In the genomic region with DNA sequence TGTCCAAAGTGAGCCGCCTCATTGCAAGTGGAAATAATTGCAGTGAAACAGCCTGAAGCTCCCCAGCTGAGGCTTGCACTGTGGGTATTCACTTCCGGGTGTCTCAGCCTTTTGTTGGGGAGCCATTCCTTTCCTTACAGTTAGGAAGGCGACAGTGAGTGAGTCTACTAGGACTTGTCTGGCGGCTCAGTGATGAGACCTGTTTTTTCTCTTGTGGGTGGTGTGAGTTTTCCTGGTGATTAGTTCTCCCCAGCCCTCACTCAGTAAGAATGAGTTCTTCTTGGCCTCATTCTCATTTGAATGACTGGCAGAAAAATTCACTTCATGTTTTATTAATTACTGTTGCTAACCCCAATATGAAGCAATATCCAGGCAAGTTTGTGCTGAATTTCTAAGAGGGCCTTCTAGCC, we compare ENCODE assay signal across 8 cellular contexts. TPM values are rescaled to one million over a fixed set of nuclear protein-coding genes. Genes with fewer than 3 reads are reported as not detected.
DNase-seq lines count a peak whose midpoint lies in the region; ATAC-seq and TF ChIP-seq lines count a peak whose summit lies in the region.

No MANE protein-coding gene starts in this region.

- H3K27me3 Mint-ChIP-seq in CD14-positive monocyte (ENCODE audit: low read depth in 3 of 3) = no peaks in the 10 kb centered on the region
- H3K27me3 Mint-ChIP-seq in activated naive CD8-positive, alpha-beta T cell treated with anti-CD3 and anti-CD28 coated beads, Interleukin-2, amount 10 ng/mL, durations not matched to agents 7 days and 5 days = no peaks in the 10 kb centered on the region

- ATAC-seq in activated naive CD8-positive, alpha-beta T cell treated with anti-CD3 and anti-CD28 coated beads, Interleukin-2, amount 10 ng/mL, durations not matched to agents 7 days and 5 days (ENCODE audit: low read depth) = no peak
- ATAC-seq in GM21786 (IDR thresholded peaks at IDR 0.05; ENCODE audit: unreplicated experiment) = no peak

- H3K4me1 Mint-ChIP-seq in CD14-positive monocyte = peaks cover 41% of the 10 kb centered on the region
- peaks cover 19% of the 10 kb centered on the region for H3K4me1 Mint-ChIP-seq in activated naive CD8-positive, alpha-beta T cell treated with anti-CD3 and anti-CD28 coated beads, Interleukin-2, amount 10 ng/mL, durations not matched to agents 7 days and 5 days

- 33 to 52% methylated on average over 1 to 2 of the region's 4 CpGs for WGBS in mesodermal cell (ENCODE audit: insufficient coverage in 2 of 2), 2 experiments

- TF ChIP-seq CTCF in CD14-positive monocyte (IDR thresholded peaks at IDR 0.05) = no peak

- peak overlapping the region; percentile 86 for H3K4me3 ChIP-seq in mesodermal cell (ENCODE audit: extremely low read depth, insufficient read depth, low read length, poor library complexity, severe bottlenecking)

- H3K9me3 Mint-ChIP-seq in CD14-positive monocyte = no peaks in the 10 kb centered on the region
- no peaks in the 10 kb centered on the region for H3K9me3 Mint-ChIP-seq in activated naive CD8-positive, alpha-beta T cell treated with anti-CD3 and anti-CD28 coated beads, Interleukin-2, amount 10 ng/mL, durations not matched to agents 7 days and 5 days

- H3K4me1 ChIP-seq in mesodermal cell (ENCODE audit: control insufficient read depth, insufficient read depth, low read length, poor library complexity, severe bottlenecking) = no peaks in the 10 kb centered on the region

- H3K27ac Mint-ChIP-seq in CD14-positive monocyte = peak overlapping the region; percentile 94 to 97 (median 95)
- peak overlapping the region; percentile 73 for H3K27ac Mint-ChIP-seq in activated naive CD8-positive, alpha-beta T cell treated with anti-CD3 and anti-CD28 coated beads, Interleukin-2, amount 10 ng/mL, durations not matched to agents 7 days and 5 days

- intact Hi-C loops in CD14-positive monocyte (cut with micrococcal nuclease) = loop anchor here in 1 of 2 donors (2.0 to 5.0 kb wide), 2 partner anchors 14 to 96 kb away; a partner anchor contains a TSS

- DNase-seq in CD14-positive monocyte (ENCODE audit: low spot score) = no peak
- DNase-seq in LHCN-M2 (ENCODE audit: low read depth) = peak; percentile 30
- no peak for DNase-seq in activated naive CD8-positive, alpha-beta T cell treated with anti-CD3 and anti-CD28 coated beads, Interleukin-2, amount 10 ng/mL, durations not matched to agents 7 days and 5 days
- no peak for DNase-seq in DMS114 treated with DMSO at 0.1 percent for 48 hours (lab: John Stamatoyannopoulos, UW; ENCODE audit: unreplicated experiment)
- DNase-seq in iPS-NIHi11 (ENCODE audit: low spot score) = no peak
- no peak for DNase-seq in ecto neural progenitor cell (ENCODE audit: low spot score)

- H3K27ac ChIP-seq in mesodermal cell (ENCODE audit: low read depth, low read length, severe bottlenecking) = peak overlapping the region; percentile 91

- H3K36me3 Mint-ChIP-seq in CD14-positive monocyte = peaks cover 38 to 47% of the 10 kb centered on the region in 2 donors
- H3K36me3 Mint-ChIP-seq in activated naive CD8-positive, alpha-beta T cell treated with anti-CD3 and anti-CD28 coated beads, Interleukin-2, amount 10 ng/mL, durations not matched to agents 7 days and 5 days = peaks cover 31% of the 10 kb centered on the region

- H3K4me3 Mint-ChIP-seq in CD14-positive monocyte = peak overlapping the region; percentile 68 to 78
- H3K4me3 Mint-ChIP-seq in activated naive CD8-positive, alpha-beta T cell treated with anti-CD3 and anti-CD28 coated beads, Interleukin-2, amount 10 ng/mL, durations not matched to agents 7 days and 5 days = peak overlapping the region; percentile 87

- no peaks in the 10 kb centered on the region for H3K9me3 ChIP-seq in mesodermal cell (ENCODE audit: control insufficient read depth, low read length)

- POLR2A ChIA-PET in activated naive CD8-positive, alpha-beta T cell treated with anti-CD3 and anti-CD28 coated beads, Interleukin-2, amount 10 ng/mL, durations not matched to agents 7 days and 5 days (lab: Charles Lee) = interaction anchor here (1.5 to 2.5 kb wide), 2 partner anchors 10 to 14 kb away, joined by 14 to 18 read pairs; no protein-coding TSS in a partner anchor

- H3K36me3 ChIP-seq in mesodermal cell (ENCODE audit: control insufficient read depth, insufficient read depth, low read length) = peaks cover 52% of the 10 kb centered on the region

RNA-seq across cellular contexts. Expression of a gene that starts 2.6 kb away (rescaled TPM):
- polyA plus RNA-seq in CD14-positive monocyte = 100 to 1,000 TPM; 498 to 749 TPM
- total RNA-seq in LHCN-M2 (2014; rRNA removed) = 1,289 and 1,520 TPM in 2 replicates
- polyA plus RNA-seq in LHCN-M2 (2012) = 840 TPM
- 100 to 1,000 TPM; 288 to 298 TPM for total RNA-seq in activated naive CD8-positive, alpha-beta T cell treated with anti-CD3 and anti-CD28 coated beads, Interleukin-2, amount 10 ng/mL, durations not matched to agents 7 days and 5 days
- 684 TPM for polyA plus RNA-seq in mesodermal cell (2013, experiment 1 of 2)
- polyA plus RNA-seq in mesodermal cell (2013, experiment 2 of 2) = 616 TPM

RNA-seq across cellular contexts. Expression of a gene that starts 17.2 kb away (rescaled TPM):
- polyA plus RNA-seq in CD14-positive monocyte = 10 to 100 TPM; 55.8 to 60.6 TPM
- total RNA-seq in LHCN-M2 (2014; rRNA removed) = 34.4 and 38.3 TPM in 2 replicates
- 42.0 TPM for polyA plus RNA-seq in LHCN-M2 (2012)
- total RNA-seq in activated naive CD8-positive, alpha-beta T cell treated with anti-CD3 and anti-CD28 coated beads, Interleukin-2, amount 10 ng/mL, durations not matched to agents 7 days and 5 days = 10 to 100 TPM; 46.5 to 47.9 TPM
- 47.6 TPM for polyA plus RNA-seq in mesodermal cell (2013, experiment 1 of 2)
- polyA plus RNA-seq in mesodermal cell (2013, experiment 2 of 2) = 48.9 TPM

RNA-seq across cellular contexts. Expression of a gene that starts 17.4 kb away (rescaled TPM):
- polyA plus RNA-seq in CD14-positive monocyte = 10 to 100 TPM; 24.1 to 26.4 TPM
- total RNA-seq in LHCN-M2 (2014; rRNA removed) = 77.3 and 86.1 TPM in 2 replicates
- 59.4 TPM for polyA plus RNA-seq in LHCN-M2 (2012)
- total RNA-seq in activated naive CD8-positive, alpha-beta T cell treated with anti-CD3 and anti-CD28 coated beads, Interleukin-2, amount 10 ng/mL, durations not matched to agents 7 days and 5 days = 10 to 100 TPM; 23.3 to 29.6 TPM
- polyA plus RNA-seq in mesodermal cell (2013, experiment 1 of 2) = 47.3 TPM
- polyA plus RNA-seq in mesodermal cell (2013, experiment 2 of 2) = 37.1 TPM

RNA-seq across cellular contexts. Expression of a gene that starts 27.4 kb away (rescaled TPM):
- 10 to 100 TPM; 31.0 to 44.3 TPM for polyA plus RNA-seq in CD14-positive monocyte
- 24.7 and 32.8 TPM in 2 replicates for total RNA-seq in LHCN-M2 (2014; rRNA removed)
- polyA plus RNA-seq in LHCN-M2 (2012) = 18.2 TPM
- 10 to 100 TPM; 20.5 to 23.8 TPM for total RNA-seq in activated naive CD8-positive, alpha-beta T cell treated with anti-CD3 and anti-CD28 coated beads, Interleukin-2, amount 10 ng/mL, durations not matched to agents 7 days and 5 days
- polyA plus RNA-seq in mesodermal cell (2013, experiment 1 of 2) = 16.0 TPM
- polyA plus RNA-seq in mesodermal cell (2013, experiment 2 of 2) = 13.2 TPM
